Comparison of ENCODE assay signal across 21 cellular contexts in genomic region chr20:15945301-15945700, GRCh38.
"Had no signal": no experiment of that assay in that cellular context is flagged by ENCODE, and none has a peak within 500 bp of the region (broad histone marks: within the 10 kb centered on the region; RNA-seq: fewer than 3 reads in every experiment).

No MANE protein-coding gene starts in this region.

- H2AFZ ChIP-seq: hepatocyte, neural progenitor cell had no signal

- H3K36me3 ChIP-seq: esophagus muscularis mucosa, neural progenitor cell, spleen, thoracic aorta had no signal

- H3K27me3 ChIP-seq: esophagus muscularis mucosa, hepatocyte, neural progenitor cell, spleen had no signal

- H3K4me3 ChIP-seq: coronary artery, esophagus muscularis mucosa, hepatocyte, neural progenitor cell, spleen, thoracic aorta had no signal

- H3K9ac ChIP-seq: neural progenitor cell had no signal

- H3K4me2 ChIP-seq: hepatocyte, neural progenitor cell had no signal

- DNase-seq: activated B cell treated with CpG ODN at 0.5 μM for 24 hours; activated CD4-positive, alpha-beta T cell treated with anti-CD3 and anti-CD28 coated beads for 36 hours; activated CD4-positive, alpha-beta T cell treated with anti-CD3 and anti-CD28 coated beads, Interleukin-2, amount 50 U/mL, for 4 hours; activated CD8-positive, alpha-beta memory T cell treated with anti-CD3 and anti-CD28 coated beads for 24 hours; activated CD8-positive, alpha-beta memory T cell treated with anti-CD3 and anti-CD28 coated beads, Interleukin-2, amount 50 U/mL, for 4 hours; activated naive CD4-positive, alpha-beta T cell; activated T-cell treated with anti-CD3 and anti-CD28 coated beads, Interleukin-2, amount 50 U/mL, for 4 hours; amniotic stem cell; foreskin melanocyte; immature natural killer cell; naive thymus-derived CD8-positive, alpha-beta T cell; spleen; stimulated activated CD4-positive, alpha-beta T cell treated with anti-CD3 and anti-CD28 coated beads, Interleukin-4, amount 100 ng/mL, for 1 hour; stimulated activated naive CD4-positive, alpha-beta T cell; T1000 had no signal

- ATAC-seq: activated CD4-positive, alpha-beta T cell treated with anti-CD3 and anti-CD28 coated beads for 36 hours; activated T-cell treated with anti-CD3 and anti-CD28 coated beads, Interleukin-2, amount 50 U/mL, for 4 hours; left lobe of liver; naive thymus-derived CD8-positive, alpha-beta T cell had no signal

- H3K27ac ChIP-seq: coronary artery, esophagus muscularis mucosa, hepatocyte, neural progenitor cell, spleen, thoracic aorta had no signal

- H3K9me3 ChIP-seq: esophagus muscularis mucosa, thoracic aorta had no signal

- H3K4me1 ChIP-seq: esophagus muscularis mucosa, spleen had no signal
